17 cellular contexts compared by ENCODE assay signal in the genomic region with DNA sequence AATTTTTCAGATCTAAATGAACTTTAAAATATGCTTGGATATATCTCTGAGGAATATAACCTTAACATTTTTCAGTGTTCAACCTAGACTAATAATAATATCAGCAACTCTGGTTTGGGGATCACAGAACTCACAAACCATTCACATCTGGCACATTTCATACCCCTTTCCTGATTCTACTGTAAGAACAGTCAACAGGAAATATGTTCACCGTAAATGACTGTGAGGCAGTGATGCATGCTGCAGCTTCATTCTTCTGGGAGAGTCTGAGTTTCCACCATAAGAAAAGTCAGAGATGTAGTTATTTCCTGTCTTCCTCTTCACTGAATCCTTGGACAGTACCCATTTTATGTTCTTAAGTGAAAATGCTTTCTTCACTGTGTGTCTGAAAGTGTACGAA.
DNase-seq lines count a peak whose midpoint lies in the region; ATAC-seq lines count a peak whose summit lies in the region.
"Had no signal": no experiment of that assay in that cellular context is flagged by ENCODE, and none has a peak within 500 bp of the region (broad histone marks: within the 10 kb centered on the region; RNA-seq: fewer than 3 reads in every experiment).

No MANE protein-coding gene starts in this region.

- POLR2A ChIA-PET in naive thymus-derived CD4-positive, alpha-beta T cell (lab: Charles Lee): interaction anchor here (0.8 to 1.2 kb wide), 4 partner anchors 8 to 62 kb away, joined by 3 to 4 read pairs (median 4); no protein-coding TSS in a partner anchor

- H3K27ac Mint-ChIP-seq in effector memory CD8-positive, alpha-beta T cell: peak overlapping the region; percentile 1 to 6
- peak overlapping the region in 6 of 9 donors; percentile 19 to 62 (median 39) for H3K27ac Mint-ChIP-seq in naive thymus-derived CD4-positive, alpha-beta T cell

- in situ Hi-C loops in KBM-7 (cut with MboI; ENCODE audit: low pct_unique_long_range_greater_than_20kb, low sequenced_read_pairs): no loop called here

- no peaks in the 10 kb centered on the region for H3K27me3 ChIP-seq in naive thymus-derived CD4-positive, alpha-beta T cell (ENCODE audit: control insufficient read depth in 2 of 2, insufficient read depth in 2 of 2, low read length in 2 of 2)
- H3K27me3 ChIP-seq: gastroesophageal sphincter had no signal

- H3K27ac ChIP-seq in naive thymus-derived CD4-positive, alpha-beta T cell (ENCODE audit: low read depth, low read length): no peak overlapping the region
- H3K27ac ChIP-seq: gastroesophageal sphincter had no signal

- H3K4me1 Mint-ChIP-seq in effector memory CD8-positive, alpha-beta T cell (ENCODE audit: low read depth in 2 of 2): peaks cover 6 to 29% of the 10 kb centered on the region in 2 donors
- peaks cover 9 to 21% (median 18%) of the 10 kb centered on the region in 7 donors for H3K4me1 Mint-ChIP-seq in naive thymus-derived CD4-positive, alpha-beta T cell

- H3K9me3 Mint-ChIP-seq in effector memory CD8-positive, alpha-beta T cell: no peaks in the 10 kb centered on the region
- no peaks in the 10 kb centered on the region for H3K9me3 Mint-ChIP-seq in naive thymus-derived CD4-positive, alpha-beta T cell
- H3K9me3 Mint-ChIP-seq: IgD-negative memory B cell had no signal

- no peaks in the 10 kb centered on the region for H3K36me3 ChIP-seq in naive thymus-derived CD4-positive, alpha-beta T cell (ENCODE audit: control insufficient read depth in 2 of 3, insufficient read depth in 3 of 3, low read length in 3 of 3)
- H3K36me3 ChIP-seq: gastroesophageal sphincter had no signal

- CTCF ChIA-PET in naive thymus-derived CD4-positive, alpha-beta T cell (lab: Charles Lee): interaction anchor here (1.2 to 1.4 kb wide), 2 partner anchors 11 to 62 kb away, joined by 5 to 7 read pairs; no protein-coding TSS in a partner anchor

- H3K36me3 Mint-ChIP-seq in effector memory CD8-positive, alpha-beta T cell (ENCODE audit: insufficient read depth): no peaks in the 10 kb centered on the region
- no peaks in the 10 kb centered on the region for H3K36me3 Mint-ChIP-seq in naive thymus-derived CD4-positive, alpha-beta T cell

- peak; percentile 15 for DNase-seq in DMS53 (lab: John Stamatoyannopoulos, UW)
- DNase-seq in DMS53 treated with DMSO at 0.1 percent for 48 hours (lab: John Stamatoyannopoulos, UW; ENCODE audit: unreplicated experiment): no peak
- peak; percentile 50 for DNase-seq in KBM-7
- no peak for DNase-seq in effector memory CD8-positive, alpha-beta T cell
- DNase-seq in naive thymus-derived CD4-positive, alpha-beta T cell: peak in 3 of 9 donors; percentile 15 to 17 (median 17)
- DNase-seq in NCI-H2107 (lab: John Stamatoyannopoulos, UW): no peak
- DNase-seq: 8988T; cerebellar nuclear complex; GF-D8; NCI-H1092 treated with DMSO at 0.1 percent for 48 hours; NCI-H2171; occipital lobe; stimulated activated CD4-positive, alpha-beta T cell treated with anti-CD3 and anti-CD28 coated beads, Interleukin-4, amount 100 ng/mL, for 4 hours had no signal

- no peaks in the 10 kb centered on the region for H3K9me3 ChIP-seq in naive thymus-derived CD4-positive, alpha-beta T cell (ENCODE audit: control insufficient read depth in 2 of 3, low read length in 3 of 3)
- H3K9me3 ChIP-seq: gastroesophageal sphincter had no signal

- no peak overlapping the region for H3K4me3 ChIP-seq in naive thymus-derived CD4-positive, alpha-beta T cell (ENCODE audit: low read length)
- H3K4me3 ChIP-seq: gastroesophageal sphincter had no signal

- peaks cover 12 to 14% of the 10 kb centered on the region in 2 donors for H3K4me1 ChIP-seq in naive thymus-derived CD4-positive, alpha-beta T cell (ENCODE audit: control insufficient read depth in 2 of 2, insufficient read depth in 2 of 2, low read length in 2 of 2)

- no peaks in the 10 kb centered on the region for H3K27me3 Mint-ChIP-seq in effector memory CD8-positive, alpha-beta T cell
- H3K27me3 Mint-ChIP-seq in naive thymus-derived CD4-positive, alpha-beta T cell: peaks cover 0 to 23% (median 3%) of the 10 kb centered on the region in 5 donors
- H3K27me3 Mint-ChIP-seq: IgD-negative memory B cell had no signal

- peak; percentile 29 for ATAC-seq in effector memory CD8-positive, alpha-beta T cell (replicated peaks)
- ATAC-seq in naive thymus-derived CD4-positive, alpha-beta T cell: peak; percentile 40
- no peak for ATAC-seq in HG03175 (IDR thresholded peaks at IDR 0.05; ENCODE audit: unreplicated experiment)
- ATAC-seq in GM19395 (IDR thresholded peaks at IDR 0.05; ENCODE audit: unreplicated experiment): no peak
- ATAC-seq: gastroesophageal sphincter had no signal

- no peak overlapping the region for H3K4me3 Mint-ChIP-seq in effector memory CD8-positive, alpha-beta T cell
- H3K4me3 Mint-ChIP-seq in naive thymus-derived CD4-positive, alpha-beta T cell: peak overlapping the region in 5 of 10 donors; percentile 3 to 45 (median 38)

- intact Hi-C loops in naive thymus-derived CD4-positive, alpha-beta T cell (cut with micrococcal nuclease): loop anchor here in 1 of 2 donors (2.0 kb wide), 1 partner anchor 19 kb away; no protein-coding TSS in a partner anchor

Comparison
In these comparisons a context has a peak if more than half of its experiments do, and no peak if none do; other contexts are left out.
1. DNase-seq: peak in DMS53 (single experiment) and KBM-7 (single experiment); none in DMS53 treated with DMSO at 0.1 percent for 48 hours (single experiment), effector memory CD8-positive, alpha-beta T cell (0 of 3) and NCI-H2107 (single experiment).
2. ATAC-seq: peak in effector memory CD8-positive, alpha-beta T cell (single experiment) and naive thymus-derived CD4-positive, alpha-beta T cell (single experiment); none in HG03175 (single experiment) and GM19395 (single experiment).